In the genomic region with DNA sequence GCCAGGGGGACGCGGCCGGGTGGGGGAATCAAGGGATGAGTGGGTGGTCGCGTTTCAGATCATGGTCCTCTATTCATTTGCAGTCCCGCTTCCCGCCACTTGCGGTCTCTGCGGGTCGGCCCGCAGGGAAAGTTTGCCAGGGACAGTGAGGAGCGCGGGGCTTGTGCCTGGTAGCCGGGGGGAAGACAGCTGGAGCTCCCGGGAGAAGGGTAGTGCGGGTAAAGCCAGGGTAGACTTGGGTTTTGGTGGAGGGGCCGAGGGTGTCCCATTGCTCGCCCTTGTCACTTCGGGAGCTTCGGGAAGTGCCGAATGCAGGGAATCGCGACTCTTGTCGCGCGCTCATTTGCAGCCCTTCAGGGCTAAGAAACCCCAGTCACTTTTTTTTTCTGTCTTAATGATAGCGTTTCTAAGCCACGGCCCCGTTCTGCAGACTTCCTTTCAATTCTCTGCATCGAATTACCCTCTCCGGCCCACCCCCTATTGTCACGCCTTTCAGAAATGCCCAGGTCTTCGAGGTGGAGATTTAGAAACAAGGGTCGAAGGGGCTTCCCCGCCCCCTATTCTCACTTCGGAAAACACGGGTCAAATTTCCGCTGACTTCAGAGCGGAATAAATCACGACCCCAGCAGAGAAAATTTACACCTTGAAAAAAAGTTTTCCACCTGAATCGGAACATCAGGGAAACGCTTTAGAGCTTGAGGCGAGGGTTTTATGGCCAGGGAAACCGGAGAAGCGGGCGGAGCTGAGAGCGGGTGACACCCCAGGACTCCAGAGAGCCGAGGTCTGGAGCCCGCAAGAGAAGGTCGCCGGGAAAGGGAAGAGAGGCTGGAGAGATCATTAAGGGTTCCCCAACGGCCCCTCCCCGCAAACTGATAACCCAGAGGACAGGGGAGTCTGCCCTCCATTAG, we compare ENCODE assay signal across 8 cellular contexts. TPM values are rescaled to one million over a fixed set of nuclear protein-coding genes. Genes with fewer than 3 reads are reported as not detected.
DNase-seq lines count a peak whose midpoint lies in the region; ATAC-seq, FAIRE-seq and TF ChIP-seq lines count a peak whose summit lies in the region.

No MANE protein-coding gene starts in this region.

- no peak for TF ChIP-seq POLR2A in endothelial cell of umbilical vein (IDR thresholded peaks at IDR 0.05; ENCODE audit: low read depth, low read length)

- no peaks in the 10 kb centered on the region for H4K20me1 ChIP-seq in endothelial cell of umbilical vein (replicated peaks; ENCODE audit: control insufficient read depth, extremely low read depth, insufficient read depth, low read length)

- WGBS in neuronal stem cell (ENCODE audit: extremely low coverage in 2 of 2, insufficient read length in 2 of 2, insufficient replicate concordance in 1 of 2), 2 donors, result no CpG with 5 or more reads among the region's 53 CpGs

- no peaks in the 10 kb centered on the region for H3K79me1 ChIP-seq in neuronal stem cell (ENCODE audit: low read depth, low read length)

- H2AK5ac ChIP-seq in neuronal stem cell (ENCODE audit: low read depth, low read length), result no peak overlapping the region

- H3K4me2 ChIP-seq in endothelial cell of umbilical vein (ENCODE audit: insufficient read depth, low read length) (peak overlapping the region; percentile 74), neuronal stem cell (ENCODE audit: insufficient read depth, low read length, poor library complexity, severe bottlenecking) (peak overlapping the region; percentile 97)

- peak overlapping the region; percentile 52 for H3K4me3 Mint-ChIP-seq in Calu3 (ENCODE audit: low read depth, unreplicated experiment)

- H3K4me3 ChIP-seq in MG63 (peak overlapping the region; percentile 54), endothelial cell of umbilical vein (replicated peaks in 1 of 3; ENCODE audit: insufficient read depth in 1 of 3, low read depth in 1 of 3, low read length in 3 of 3) (peak overlapping the region; percentile 55 to 78 (median 75)), neuronal stem cell (ENCODE audit: low read length in 2 of 2) (peak overlapping the region in 1 of 2 donors; percentile 76)

- H3K27ac ChIP-seq in endothelial cell of umbilical vein (ENCODE audit: insufficient read depth, low read depth, low read length) (no peak overlapping the region), neuronal stem cell (replicated peaks; ENCODE audit: low read length) (no peak overlapping the region)

- no peaks in the 10 kb centered on the region for H3K36me3 ChIP-seq in MG63
- H3K36me3 ChIP-seq in endothelial cell of umbilical vein (ENCODE audit: control insufficient read depth in 2 of 2, extremely low read depth in 1 of 2, insufficient read depth in 2 of 2, low read length in 2 of 2), result no peaks in the 10 kb centered on the region
- no peaks in the 10 kb centered on the region for H3K36me3 ChIP-seq in neuronal stem cell (replicated peaks in 1 of 2; ENCODE audit: control insufficient read depth in 2 of 2, insufficient read depth in 2 of 2, low read length in 2 of 2)

- no peaks in the 10 kb centered on the region for H3K27me3 ChIP-seq in MG63
- H3K27me3 ChIP-seq in endothelial cell of umbilical vein (ENCODE audit: control insufficient read depth in 2 of 2, insufficient read depth in 2 of 2, low read length in 2 of 2), result no peaks in the 10 kb centered on the region
- peaks cover 9 to 74% (median 54%) of the 10 kb centered on the region in 3 experiments for H3K27me3 ChIP-seq in neuronal stem cell (ENCODE audit: control insufficient read depth in 3 of 3, insufficient read depth in 3 of 3, low read depth in 1 of 3, low read length in 3 of 3)

- H3K14ac ChIP-seq in neuronal stem cell (ENCODE audit: low read length), result no peak overlapping the region

- H3K4ac ChIP-seq in neuronal stem cell (ENCODE audit: low read length), result no peak overlapping the region

- DNase-seq in Calu3, result no peak
- DNase-seq in MG63, result no peak
- DNase-seq in endothelial cell of umbilical vein (ENCODE audit: low read depth, low spot score), result peak; percentile 44
- peak; percentile 57 for DNase-seq in neuronal stem cell (ENCODE audit: low spot score)
- DNase-seq in NCI-H69 (lab: John Stamatoyannopoulos, UW), result no peak
- DNase-seq in kidney tubule cell (ENCODE audit: low spot score), result no peak

- no peak overlapping the region for H3K23ac ChIP-seq in neuronal stem cell (ENCODE audit: low read depth, low read length, poor library complexity)

- peaks cover 64% of the 10 kb centered on the region for H3K27me3 Mint-ChIP-seq in Calu3 (ENCODE audit: unreplicated experiment)

- H3K27ac Mint-ChIP-seq in Calu3 (ENCODE audit: unreplicated experiment), result no peak overlapping the region

- POLR2A ChIA-PET in endothelial cell of umbilical vein (lab: Charles Lee), result no interaction called here

- no peaks in the 10 kb centered on the region for H3K36me3 Mint-ChIP-seq in Calu3 (ENCODE audit: insufficient read depth, unreplicated experiment)

- H2BK12ac ChIP-seq in neuronal stem cell (ENCODE audit: low read length), result peak overlapping the region; percentile 46

- no peaks in the 10 kb centered on the region for H3K9me1 ChIP-seq in endothelial cell of umbilical vein (replicated peaks; ENCODE audit: control insufficient read depth, extremely low read depth, insufficient read depth, low read length)

- H4K91ac ChIP-seq in neuronal stem cell (ENCODE audit: low read depth, low read length, poor library complexity), result no peak overlapping the region

- H3K4me1 ChIP-seq in endothelial cell of umbilical vein (ENCODE audit: control insufficient read depth, extremely low read depth, insufficient read depth, low read length) (peaks cover 14% of the 10 kb centered on the region), neuronal stem cell (ENCODE audit: control insufficient read depth in 2 of 2, insufficient read depth in 1 of 2, low read depth in 1 of 2, low read length in 2 of 2) (peaks cover 8 to 15% of the 10 kb centered on the region in 2 donors)

- H3K4me1 Mint-ChIP-seq in Calu3 (ENCODE audit: low read depth, unreplicated experiment), result no peaks in the 10 kb centered on the region

- no peak overlapping the region for H4K8ac ChIP-seq in neuronal stem cell (ENCODE audit: low read depth, low read length)

- peak; percentile 71 for FAIRE-seq in endothelial cell of umbilical vein (lab: Jason Lieb, UNC)

- H3K9me3 Mint-ChIP-seq in Calu3 (ENCODE audit: low read depth, unreplicated experiment), result no peaks in the 10 kb centered on the region

- CTCF ChIA-PET in Calu3 (lab: Charles Lee), result no interaction called here
- CTCF ChIA-PET in endothelial cell of umbilical vein (lab: Charles Lee), result interaction anchor here (0.6 to 7.0 kb wide), 6 partner anchors 9 to 121 kb away, joined by 3 to 54 read pairs (median 7); no protein-coding TSS in a partner anchor

- H3K79me2 ChIP-seq in endothelial cell of umbilical vein (ENCODE audit: control insufficient read depth, insufficient read depth, low read length), result peaks cover 6% of the 10 kb centered on the region

- H3K9me3 ChIP-seq in MG63 (no peaks in the 10 kb centered on the region), endothelial cell of umbilical vein (replicated peaks; ENCODE audit: control insufficient read depth, insufficient read depth, low read length) (no peaks in the 10 kb centered on the region), neuronal stem cell (replicated peaks in 1 of 2; ENCODE audit: control insufficient read depth in 2 of 2, insufficient read depth in 1 of 2, low read depth in 1 of 2, low read length in 2 of 2) (no peaks in the 10 kb centered on the region)

- intact Hi-C loops in Calu3 (cut with micrococcal nuclease; ENCODE audit: unreplicated experiment) (no loop called here), endothelial cell of umbilical vein (cut with micrococcal nuclease) (loop anchor here (1.0 to 5.0 kb wide), 3 partner anchors 14 to 259 kb away; a partner anchor contains a TSS)

- ATAC-seq in HG02759 (IDR thresholded peaks at IDR 0.05; ENCODE audit: unreplicated experiment), result no peak
- ATAC-seq in HG02642 (IDR thresholded peaks at IDR 0.05; ENCODE audit: poor library complexity, unreplicated experiment), result no peak

- dilution Hi-C loops in endothelial cell of umbilical vein (cut with MboI; ENCODE audit: extremely low pct_ligation_motif_present, low sequenced_read_pairs), result no loop called here

- H3K9ac ChIP-seq in endothelial cell of umbilical vein (replicated peaks; ENCODE audit: extremely low read depth, insufficient read depth, low read length), result peak overlapping the region; percentile 33
- peak overlapping the region; percentile 9 for H3K9ac ChIP-seq in neuronal stem cell (ENCODE audit: low read depth, low read length, poor library complexity)

- H3K18ac ChIP-seq in neuronal stem cell (ENCODE audit: low read length), result peak overlapping the region; percentile 92

- TF ChIP-seq CTCF in Calu3 (IDR thresholded peaks at IDR 0.05; ENCODE audit: unreplicated experiment), result no peak
- TF ChIP-seq CTCF in endothelial cell of umbilical vein (IDR thresholded peaks at IDR 0.05; ENCODE audit: extremely low read depth in 1 of 2, insufficient read depth in 1 of 2, low read depth in 1 of 2, low read length in 2 of 2), result peak in 1 of 2 donors; percentile 35

- BruUV-seq in Calu3 (replicated peaks; lab: Mats Ljungman, UMichigan), result no TSS peak
- BruUV-seq in endothelial cell of umbilical vein (replicated peaks; lab: Mats Ljungman, UMichigan), result TSS peak; percentile 4

- H2BK15ac ChIP-seq in neuronal stem cell (ENCODE audit: low read length), result no peak overlapping the region

- H2AFZ ChIP-seq in endothelial cell of umbilical vein (ENCODE audit: low read depth, low read length) (peak overlapping the region; percentile 97), neuronal stem cell (ENCODE audit: low read length) (peak overlapping the region; percentile 91)

- no peak overlapping the region for H2BK120ac ChIP-seq in neuronal stem cell (ENCODE audit: low read depth, low read length)

- no peak overlapping the region for H2BK5ac ChIP-seq in neuronal stem cell (ENCODE audit: low read length)

TF ChIP-seq in endothelial cell of umbilical vein, 7 proteins besides CTCF, POLR2A, EP300 and RAD21 (continues in another document):
- TF ChIP-seq EZH2 (IDR thresholded peaks at IDR 0.05; ENCODE audit: borderline replicate concordance, low read depth, low read length, severe bottlenecking) (no peak), POLR2AphosphoS5 (IDR thresholded peaks at IDR 0.05; ENCODE audit: insufficient read depth, low read depth, low read length) (no peak)

RNA-seq across cellular contexts. Expression of a gene that starts 1.4 kb away (rescaled TPM):
- total RNA-seq in Calu3 (2022), result not detected in 2 replicates
- 0.47 and 1.6 TPM in 2 replicates for total RNA-seq in MG63 (2014; rRNA removed; shearing (Covaris generic); ENCODE audit: low replicate concordance)
- total RNA-seq in endothelial cell of umbilical vein, result 11.6 and 12.0 TPM in 2 replicates
- 16.6 and 24.9 TPM in 2 replicates for polyA plus RNA-seq in endothelial cell of umbilical vein
- polyA plus RNA-seq in endothelial cell of umbilical vein (2011; cell fraction: cytosol; rRNA removed), result 9.0 and 9.3 TPM in 2 replicates
- polyA plus RNA-seq in endothelial cell of umbilical vein (2011; cell fraction: nucleus; rRNA removed), result 4.3 and 4.5 TPM in 2 replicates
- 3.4 and 4.1 TPM in 2 replicates for polyA plus RNA-seq in endothelial cell of umbilical vein (2012)
- 5.2 and 6.8 TPM in 2 replicates for polyA minus RNA-seq in endothelial cell of umbilical vein
- polyA minus RNA-seq in endothelial cell of umbilical vein (2011; cell fraction: cytosol; rRNA and poly(A)+ RNA removed), result not detected
- polyA minus RNA-seq in endothelial cell of umbilical vein (2011; cell fraction: nucleus; rRNA and poly(A)+ RNA removed), result 2.1 and 2.7 TPM in 2 replicates
- polyA plus RNA-seq in neuronal stem cell (2013, experiment 1 of 2), result 0.07 TPM
- 0.12 TPM for polyA plus RNA-seq in neuronal stem cell (2013, experiment 2 of 2)

Comparison
In these comparisons a context has a peak if more than half of its experiments do, and no peak if none do; other contexts are left out.
1. DNase-seq: peak in endothelial cell of umbilical vein (single experiment) and neuronal stem cell (single experiment); none in Calu3 (single experiment), MG63 (single experiment), NCI-H69 (single experiment) and kidney tubule cell (single experiment).